21 cellular contexts compared by ENCODE assay signal in genomic region chr6:123742626-123743025, GRCh38.
DNase-seq lines count a peak whose midpoint lies in the region; TF ChIP-seq lines count a peak whose summit lies in the region.
"Had no signal": no experiment of that assay in that cellular context is flagged by ENCODE, and none has a peak within 500 bp of the region (broad histone marks: within the 10 kb centered on the region; RNA-seq: fewer than 3 reads in every experiment).

No MANE protein-coding gene starts in this region.

- H3K4ac ChIP-seq in H9 (ENCODE audit: low read depth, low read length) = no peak overlapping the region

- no peaks in the 10 kb centered on the region for H3K36me3 ChIP-seq in adipocyte (ENCODE audit: control insufficient read depth, insufficient read depth, low read length, severe bottlenecking)
- H3K36me3 ChIP-seq in fibroblast of lung (ENCODE audit: control insufficient read depth, insufficient read depth, low read length) = no peaks in the 10 kb centered on the region
- H3K36me3 ChIP-seq in neuron (ENCODE audit: insufficient read depth, low read length) = no peaks in the 10 kb centered on the region
- H3K36me3 ChIP-seq: MG63 had no signal

- H3K27me3 ChIP-seq in adipocyte (replicated peaks; ENCODE audit: control insufficient read depth, insufficient read depth, low read length) = no peaks in the 10 kb centered on the region
- H3K27me3 ChIP-seq in fibroblast of lung (ENCODE audit: control insufficient read depth, insufficient read depth, low read length) = no peaks in the 10 kb centered on the region
- no peaks in the 10 kb centered on the region for H3K27me3 ChIP-seq in neuron (ENCODE audit: insufficient read depth, low read length)
- H3K27me3 ChIP-seq in H9 (ENCODE audit: insufficient read depth, low read length) = no peaks in the 10 kb centered on the region
- H3K27me3 ChIP-seq: MG63 had no signal

- no peak overlapping the region for H2BK15ac ChIP-seq in H9 (ENCODE audit: low read depth, low read length)

- H3K9ac ChIP-seq in adipocyte (ENCODE audit: low read length) = peak overlapping the region; percentile 47
- H3K9ac ChIP-seq in fibroblast of lung (ENCODE audit: insufficient read depth, low read length) = no peak overlapping the region
- H3K9ac ChIP-seq in H9 (ENCODE audit: extremely low read depth, insufficient read length, low read length) = no peak overlapping the region
- H3K9ac ChIP-seq: GM23248 had no signal

- H3K9me3 ChIP-seq in adipocyte (ENCODE audit: control insufficient read depth, low read length) (no peaks in the 10 kb centered on the region), fibroblast of lung (ENCODE audit: control insufficient read depth, insufficient read depth, low read depth, low read length) (no peaks in the 10 kb centered on the region), neuron (ENCODE audit: low read length) (no peaks in the 10 kb centered on the region), H9 (ENCODE audit: control insufficient read depth, low read depth, low read length) (no peaks in the 10 kb centered on the region)
- H3K9me3 ChIP-seq: MG63 had no signal

- H3T11ph ChIP-seq in H9 (ENCODE audit: low read length) = no peak overlapping the region

- H4K5ac ChIP-seq in H9 (ENCODE audit: insufficient read length, low read depth, low read length) = no peak overlapping the region

- peaks cover 27% of the 10 kb centered on the region for H3K4me1 ChIP-seq in adipocyte (ENCODE audit: control insufficient read depth, insufficient read depth, low read length)
- H3K4me1 ChIP-seq in fibroblast of lung (ENCODE audit: control insufficient read depth, extremely low read depth, insufficient read depth, low read length) = no peaks in the 10 kb centered on the region
- H3K4me1 ChIP-seq in neuron (ENCODE audit: insufficient read depth, low read length) = peaks cover 22% of the 10 kb centered on the region
- no peaks in the 10 kb centered on the region for H3K4me1 ChIP-seq in H9 (ENCODE audit: insufficient read depth, low read length)

- no peak overlapping the region for H3K18ac ChIP-seq in H9 (ENCODE audit: insufficient read length, low read depth, low read length)

- TF ChIP-seq POLR2A in erythroblast (IDR thresholded peaks at IDR 0.05; ENCODE audit: low read length) = no peak

- H2AK5ac ChIP-seq in H9 (ENCODE audit: insufficient read length, low read length) = no peak overlapping the region

- no peak overlapping the region for H2BK12ac ChIP-seq in H9 (ENCODE audit: insufficient read length, low read depth, low read length)

- H3K4me1 Mint-ChIP-seq in H9 = no peaks in the 10 kb centered on the region
- H3K4me1 Mint-ChIP-seq: IgD-negative memory B cell had no signal

- H2BK120ac ChIP-seq in H9 (ENCODE audit: low read depth, low read length, poor library complexity, severe bottlenecking) = no peak overlapping the region

- H3K36me3 Mint-ChIP-seq in H9 (ENCODE audit: insufficient read depth in 1 of 3, low read depth in 3 of 3) = no peaks in the 10 kb centered on the region
- H3K36me3 Mint-ChIP-seq: IgD-negative memory B cell had no signal

- no peaks in the 10 kb centered on the region for H3K23me2 ChIP-seq in H9 (ENCODE audit: insufficient read length, low read depth, low read length, poor library complexity, severe bottlenecking)

- no peak overlapping the region for H4K91ac ChIP-seq in H9 (ENCODE audit: insufficient read length, low read depth, low read length)

- no peak overlapping the region for H2AFZ ChIP-seq in fibroblast of lung (ENCODE audit: low read length)
- peak overlapping the region; percentile 16 for H2AFZ ChIP-seq in neuron (ENCODE audit: low read depth, low read length)
- H2AFZ ChIP-seq in H9 (ENCODE audit: low read length) = no peak overlapping the region
- H2AFZ ChIP-seq: GM23248 had no signal

- no peak for TF ChIP-seq CTCF in AG10803 (conservative IDR thresholded peaks at IDR 0.05; ENCODE audit: low read length)
- TF ChIP-seq CTCF in fibroblast of lung (conservative IDR thresholded peaks at IDR 0.05 in 1 of 2, IDR thresholded peaks at IDR 0.05 in 1 of 2; ENCODE audit: low read depth in 1 of 2, low read length in 2 of 2) = no peak
- no peak for TF ChIP-seq CTCF in H9 (conservative IDR thresholded peaks at IDR 0.05)

- H3K79me2 ChIP-seq in fibroblast of lung (ENCODE audit: control insufficient read depth, insufficient read depth, low read length) = no peaks in the 10 kb centered on the region
- H3K79me2 ChIP-seq in H9 (ENCODE audit: insufficient read depth, low read length) = no peaks in the 10 kb centered on the region

- H4K20me1 ChIP-seq in fibroblast of lung (ENCODE audit: control insufficient read depth, extremely low read depth, insufficient read depth, low read length) = no peaks in the 10 kb centered on the region
- H4K20me1 ChIP-seq in H9 (ENCODE audit: control insufficient read depth, insufficient read depth, insufficient read length) = no peaks in the 10 kb centered on the region

- H3K14ac ChIP-seq in H9 (ENCODE audit: insufficient read depth, low read length) = no peak overlapping the region

- H3K56ac ChIP-seq in H9 (ENCODE audit: insufficient read length, low read depth, low read length) = no peak overlapping the region

- H2BK20ac ChIP-seq in H9 (ENCODE audit: low read depth, low read length, poor library complexity, severe bottlenecking) = no peak overlapping the region

- no peaks in the 10 kb centered on the region for H3K79me1 ChIP-seq in H9 (ENCODE audit: insufficient read depth, low read depth, low read length, poor library complexity, severe bottlenecking)

- H3K4me3 Mint-ChIP-seq in H9 = no peak overlapping the region
- H3K4me3 Mint-ChIP-seq: CD4-positive, alpha-beta T cell; IgD-negative memory B cell had no signal

- H3K9me3 Mint-ChIP-seq in H9 = no peaks in the 10 kb centered on the region

- H4K8ac ChIP-seq in H9 (replicated peaks; ENCODE audit: insufficient read length, low read depth, low read length) = no peak overlapping the region

- no peaks in the 10 kb centered on the region for H3K27me3 Mint-ChIP-seq in H9 (ENCODE audit: low read depth)
- H3K27me3 Mint-ChIP-seq: CD4-positive, alpha-beta T cell; IgD-negative memory B cell had no signal

- H3K4me3 ChIP-seq in AG10803 (ENCODE audit: low read length) (no peak overlapping the region), adipocyte (ENCODE audit: low read length) (peak overlapping the region; percentile 66), fibroblast of lung (replicated peaks in 1 of 4; ENCODE audit: control extremely low read depth in 1 of 4, insufficient read depth in 1 of 4, low read depth in 3 of 4, low read length in 4 of 4) (no peak overlapping the region), neuron (ENCODE audit: low read length) (no peak overlapping the region)
- H3K4me3 ChIP-seq: GM23248, MG63 had no signal

- no peak overlapping the region for H2BK5ac ChIP-seq in H9 (ENCODE audit: insufficient read length, low read length)

- H3K4me2 ChIP-seq in fibroblast of lung (ENCODE audit: extremely low read depth, insufficient read depth, low read length) = no peak overlapping the region
- H3K4me2 ChIP-seq in H9 (ENCODE audit: insufficient read depth, insufficient read length, low read length) = no peak overlapping the region

- no peak overlapping the region for H3K23ac ChIP-seq in H9 (ENCODE audit: insufficient read length, low read depth, low read length)

- no peak overlapping the region for H3K27ac Mint-ChIP-seq in H9
- H3K27ac Mint-ChIP-seq: CD4-positive, alpha-beta T cell; IgD-negative memory B cell had no signal

- DNase-seq in AG10803 (ENCODE audit: low read depth) (peak; percentile 5), adipocyte (ENCODE audit: low read depth) (no peak), fibroblast of lung (ENCODE audit: low read depth in 2 of 2) (peak; percentile 14 to 29), erythroblast (lab: John Stamatoyannopoulos, UW) (no peak), H9 (no peak)
- no peak for DNase-seq in stimulated activated CD4-positive, alpha-beta T cell treated with anti-CD3 and anti-CD28 coated beads, Interleukin-2, amount 100 ng/mL, for 48 hours
- DNase-seq: CD4-positive, alpha-beta T cell; DMS153; GDM1; GM23248; Kasumi-1; MG63; NCI-H1048; NCI-H1436 treated with DMSO at 0.1 percent for 48 hours; NCI-H2029 treated with DMSO at 0.1 percent for 48 hours; NCI-H2171; NCI-H510A; NCI-H774; SHP77 had no signal

- H3K27ac ChIP-seq in fibroblast of lung (ENCODE audit: insufficient read depth, low read length) (no peak overlapping the region), H9 (ENCODE audit: insufficient read length, low read depth, low read length) (no peak overlapping the region)
- H3K27ac ChIP-seq: GM23248 had no signal

Comparison
In these comparisons a context has a peak if more than half of its experiments do, and no peak if none do; other contexts are left out.
1. DNase-seq: peak in AG10803 (single experiment) and fibroblast of lung (2 of 2); none in adipocyte (single experiment), stimulated activated CD4-positive, alpha-beta T cell treated with anti-CD3 and anti-CD28 coated beads, Interleukin-2, amount 100 ng/mL, for 48 hours (0 of 2), erythroblast (0 of 2) and H9 (single experiment).